Comparison of ENCODE assay signal across 9 cellular contexts in the genomic region with DNA sequence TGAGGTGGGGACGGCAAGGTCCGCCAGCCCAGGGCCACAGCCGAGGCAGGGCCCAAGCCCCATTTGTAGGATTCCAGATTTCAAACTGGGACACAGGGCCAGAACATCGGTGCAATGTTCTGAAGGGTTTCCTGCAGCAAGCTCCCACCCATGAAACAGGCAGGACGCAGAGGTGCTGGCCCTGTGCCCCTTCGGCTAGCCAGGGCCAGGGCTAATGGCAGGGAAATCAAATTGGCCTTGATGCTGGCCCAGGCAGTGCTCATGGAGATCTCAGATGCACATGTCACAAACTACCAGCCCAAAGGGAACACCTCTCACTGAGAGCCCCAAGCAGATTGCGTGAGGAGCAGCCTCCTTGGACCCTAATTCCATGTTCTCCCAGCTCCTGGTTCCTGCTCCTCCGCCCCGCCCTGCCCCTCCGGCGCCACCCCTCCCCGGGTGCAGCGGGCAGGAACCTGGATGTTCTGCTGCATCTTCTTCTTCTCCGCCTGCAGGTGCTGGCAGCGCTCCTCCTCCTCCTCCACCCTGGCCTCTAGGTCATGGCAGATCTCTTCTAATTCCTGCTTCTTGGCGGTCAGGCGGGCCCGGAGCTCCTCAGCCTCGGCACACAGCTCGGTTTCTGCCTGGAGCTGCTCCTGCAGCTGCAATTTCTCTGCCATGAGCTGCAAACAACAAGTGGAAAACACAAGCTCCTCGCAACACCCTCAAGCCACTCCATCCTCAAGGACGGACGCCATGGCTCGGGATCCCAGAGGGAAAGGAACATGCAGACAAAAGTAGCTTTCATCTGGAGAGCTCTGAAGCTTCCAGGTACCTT. TPM values are rescaled to one million over a fixed set of nuclear protein-coding genes. Genes with fewer than 3 reads are reported as not detected.
DNase-seq lines count a peak whose midpoint lies in the region; ATAC-seq and TF ChIP-seq lines count a peak whose summit lies in the region.
"Had no signal": no experiment of that assay in that cellular context is flagged by ENCODE, and none has a peak within 500 bp of the region (broad histone marks: within the 10 kb centered on the region; RNA-seq: fewer than 3 reads in every experiment).

No MANE protein-coding gene starts in this region.

- peaks cover 10% of the 10 kb centered on the region for H3K4me1 ChIP-seq in CD8-positive, alpha-beta memory T cell (ENCODE audit: insufficient read depth, low read length)
- peaks cover 21% of the 10 kb centered on the region for H3K4me1 ChIP-seq in IMR-90 (ENCODE audit: control insufficient read depth, insufficient read depth, low read length)

- BruUV-seq in IMR-90 (replicated peaks; lab: Mats Ljungman, UMichigan), result TSS peak; percentile 91

- H4K20me1 ChIP-seq in IMR-90 (ENCODE audit: insufficient read depth, low read length), result peaks cover 92% of the 10 kb centered on the region

- peak overlapping the region; percentile 58 for H4K5ac ChIP-seq in IMR-90 (ENCODE audit: low read depth, low read length)

- H2BK5ac ChIP-seq in IMR-90 (ENCODE audit: low read depth, low read length, poor library complexity, severe bottlenecking), result peak overlapping the region; percentile 99

- H3K18ac ChIP-seq in IMR-90 (ENCODE audit: low read depth, low read length), result peak overlapping the region; percentile 84

- H4K8ac ChIP-seq in IMR-90 (ENCODE audit: low read depth in 2 of 2, low read length in 2 of 2), result peak overlapping the region; percentile 31 to 85; a peak in 3 of 4 replicates

- peaks cover 61 to 92% of the 10 kb centered on the region in 2 experiments for H3K79me1 ChIP-seq in IMR-90 (ENCODE audit: low read depth in 1 of 2, low read length in 2 of 2)

- peaks cover 11 to 20% (median 13%) of the 10 kb centered on the region in 3 donors for H3K4me1 Mint-ChIP-seq in CD8-positive, alpha-beta memory T cell
- peaks cover 16% of the 10 kb centered on the region for H3K4me1 Mint-ChIP-seq in central memory CD8-positive, alpha-beta T cell
- peaks cover 25% of the 10 kb centered on the region for H3K4me1 Mint-ChIP-seq in stimulated activated memory B cell treated with anti-CD40 and anti-IgM and Interleukin-4, amounts not matched to agents 10 μg/mL and 1 μg/mL and 100 μg/mL, for 72 hours

- peak overlapping the region; percentile 89 for H2BK120ac ChIP-seq in IMR-90 (ENCODE audit: low read depth, low read length)

- H2AK5ac ChIP-seq in IMR-90 (ENCODE audit: low read depth, low read length), result peak overlapping the region; percentile 93; the same call in 1 of the 2 replicates

- peaks cover 9% of the 10 kb centered on the region for H3K9me1 ChIP-seq in IMR-90 (ENCODE audit: insufficient read depth, low read length)

- WGBS in IMR-90 (ENCODE audit: extremely low coverage in 2 of 2, insufficient read length in 1 of 2), 2 experiments, result 97% methylated on average over 14 of the region's 24 CpGs; no CpG with 5 or more reads in 1 of the 2 experiments

- no peak overlapping the region for H3K4me3 Mint-ChIP-seq in CD8-positive, alpha-beta memory T cell
- H3K4me3 Mint-ChIP-seq in central memory CD8-positive, alpha-beta T cell, result no peak overlapping the region
- H3K4me3 Mint-ChIP-seq in stimulated activated memory B cell treated with anti-CD40 and anti-IgM and Interleukin-4, amounts not matched to agents 10 μg/mL and 1 μg/mL and 100 μg/mL, for 72 hours, result no peak overlapping the region

- peak overlapping the region; percentile 34; the same call in 2 of the 3 replicates for H2BK15ac ChIP-seq in IMR-90 (ENCODE audit: low read depth, low read length)

- POLR2A ChIA-PET in CD8-positive, alpha-beta memory T cell (lab: Charles Lee), result interaction anchor here (0.7 to 1.5 kb wide), 7 partner anchors 11 to 174 kb away, joined by 3 to 5 read pairs (median 3); a partner anchor contains a TSS
- POLR2A ChIA-PET in IMR-90 (lab: Charles Lee; ENCODE audit: unreplicated experiment), result no interaction called here

- H3K27ac ChIP-seq in CD8-positive, alpha-beta memory T cell (ENCODE audit: low read depth, low read length), result no peak overlapping the region
- H3K27ac ChIP-seq in IMR-90 (ENCODE audit: insufficient read depth, low read length), result peak overlapping the region; percentile 94
- H3K27ac ChIP-seq: PC-9 had no signal

- peak overlapping the region; percentile 16 for H2AFZ ChIP-seq in IMR-90 (replicated peaks; ENCODE audit: low read length, poor library complexity)
- H2AFZ ChIP-seq: PC-9 had no signal

- CTCF ChIA-PET in CD8-positive, alpha-beta memory T cell (lab: Charles Lee), result interaction anchor here (0.6 to 6.3 kb wide), 35 partner anchors 8 to 186 kb away, joined by 3 to 116 read pairs (median 7); a partner anchor contains a TSS
- CTCF ChIA-PET in IMR-90 (lab: Yijun Ruan, JAX), result interaction anchor here (0.6 to 2.1 kb wide), 4 partner anchors 10 to 169 kb away, joined by 3 to 17 read pairs (median 4); no protein-coding TSS in a partner anchor

- peak overlapping the region in 7 of 8 donors; percentile 29 to 91 (median 59) for H3K27ac Mint-ChIP-seq in CD8-positive, alpha-beta memory T cell
- peak overlapping the region; percentile 51 for H3K27ac Mint-ChIP-seq in central memory CD8-positive, alpha-beta T cell (ENCODE audit: low read depth)
- peak overlapping the region; percentile 80 for H3K27ac Mint-ChIP-seq in stimulated activated memory B cell treated with anti-CD40 and anti-IgM and Interleukin-4, amounts not matched to agents 10 μg/mL and 1 μg/mL and 100 μg/mL, for 72 hours

- H3K56ac ChIP-seq in IMR-90 (ENCODE audit: extremely low read depth, insufficient read depth, low read length), result peak overlapping the region; percentile 58; the same call in 1 of the 2 replicates

- no peak for TF ChIP-seq CTCF in IMR-90 (conservative IDR thresholded peaks at IDR 0.05; ENCODE audit: low read depth, low read length)

- no peak for DNase-seq in CD8-positive, alpha-beta memory T cell
- DNase-seq in IMR-90 (no peak), NCI-H2196 treated with DMSO at 0.1 percent for 48 hours (lab: John Stamatoyannopoulos, UW; ENCODE audit: unreplicated experiment) (no peak), DMS 273 (lab: John Stamatoyannopoulos, UW; ENCODE audit: unreplicated experiment) (no peak)
- no peak for DNase-seq in central memory CD8-positive, alpha-beta T cell (ENCODE audit: low spot score in 2 of 2)

- peak overlapping the region; percentile 53 for H2AK9ac ChIP-seq in IMR-90 (replicated peaks; ENCODE audit: low read depth, low read length, poor library complexity)

- H3K4me2 ChIP-seq in IMR-90 (ENCODE audit: low read depth, low read length), result no peak overlapping the region
- H3K4me2 ChIP-seq: PC-9 had no signal

- peak overlapping the region; percentile 58; the same call in 1 of the 2 replicates for H3K9ac ChIP-seq in IMR-90 (ENCODE audit: low read depth, low read length)

- H3K27me3 Mint-ChIP-seq in CD8-positive, alpha-beta memory T cell, result peaks cover 0 to 3% of the 10 kb centered on the region in 2 donors
- H3K27me3 Mint-ChIP-seq in central memory CD8-positive, alpha-beta T cell, result no peaks in the 10 kb centered on the region
- H3K27me3 Mint-ChIP-seq in stimulated activated memory B cell treated with anti-CD40 and anti-IgM and Interleukin-4, amounts not matched to agents 10 μg/mL and 1 μg/mL and 100 μg/mL, for 72 hours, result no peaks in the 10 kb centered on the region

- intact Hi-C loops in IMR-90 (cut with micrococcal nuclease), result loop anchor here (1.0 kb wide), 2 partner anchors 85 to 170 kb away; no protein-coding TSS in a partner anchor

- peak overlapping the region; percentile 34 for H4K91ac ChIP-seq in IMR-90 (ENCODE audit: insufficient read depth, low read depth, low read length)

- H3K14ac ChIP-seq in IMR-90 (replicated peaks; ENCODE audit: low read depth, low read length), result peak overlapping the region; percentile 84

- peak overlapping the region; percentile 91 for H3K4ac ChIP-seq in IMR-90 (ENCODE audit: low read depth, low read length)

- peak overlapping the region; percentile 84 for H3K23ac ChIP-seq in IMR-90 (ENCODE audit: low read depth, low read length)

- H3K4me3 ChIP-seq in CD8-positive, alpha-beta memory T cell (ENCODE audit: low read length), result no peak overlapping the region
- no peak overlapping the region for H3K4me3 ChIP-seq in IMR-90 (ENCODE audit: insufficient read depth, low read depth, low read length)
- H3K4me3 ChIP-seq: PC-9 had no signal

- dilution Hi-C loops in IMR-90 (cut with HindIII; ENCODE audit: low sequenced_read_pairs, unreplicated experiment), result no loop called here

- H3K36me3 Mint-ChIP-seq in CD8-positive, alpha-beta memory T cell, result peaks cover 8 to 99% (median 20%) of the 10 kb centered on the region in 3 donors
- H3K36me3 Mint-ChIP-seq in central memory CD8-positive, alpha-beta T cell (ENCODE audit: insufficient read depth), result peaks cover 92% of the 10 kb centered on the region
- H3K36me3 Mint-ChIP-seq in stimulated activated memory B cell treated with anti-CD40 and anti-IgM and Interleukin-4, amounts not matched to agents 10 μg/mL and 1 μg/mL and 100 μg/mL, for 72 hours, result peaks cover 71% of the 10 kb centered on the region

- H3K9me3 Mint-ChIP-seq in CD8-positive, alpha-beta memory T cell, result no peaks in the 10 kb centered on the region
- H3K9me3 Mint-ChIP-seq in central memory CD8-positive, alpha-beta T cell, result no peaks in the 10 kb centered on the region
- no peaks in the 10 kb centered on the region for H3K9me3 Mint-ChIP-seq in stimulated activated memory B cell treated with anti-CD40 and anti-IgM and Interleukin-4, amounts not matched to agents 10 μg/mL and 1 μg/mL and 100 μg/mL, for 72 hours

- TF ChIP-seq RAD21 in IMR-90 (IDR thresholded peaks at IDR 0.05; ENCODE audit: low read length), result no peak

- peaks cover 97% of the 10 kb centered on the region for H3K36me3 ChIP-seq in CD8-positive, alpha-beta memory T cell (ENCODE audit: insufficient read depth, low read length)
- H3K36me3 ChIP-seq in IMR-90 (ENCODE audit: control insufficient read depth, insufficient read depth, low read length), result peaks cover 94% of the 10 kb centered on the region

- H3K9me3 ChIP-seq in CD8-positive, alpha-beta memory T cell (ENCODE audit: low read length), result no peaks in the 10 kb centered on the region
- H3K9me3 ChIP-seq in IMR-90 (ENCODE audit: control insufficient read depth, insufficient read depth, low read length), result no peaks in the 10 kb centered on the region

- ATAC-seq in IMR-90 (ENCODE audit: low read depth) (no peak), HG02970 (IDR thresholded peaks at IDR 0.05; ENCODE audit: low FRiP score, unreplicated experiment) (no peak)
- no peak for ATAC-seq in central memory CD8-positive, alpha-beta T cell (replicated peaks; ENCODE audit: extremely low read depth, poor library complexity, severe bottlenecking)
- no peak for ATAC-seq in stimulated activated memory B cell treated with anti-CD40 and anti-IgM and Interleukin-4, amounts not matched to agents 10 μg/mL and 1 μg/mL and 100 μg/mL, for 72 hours

- peak overlapping the region; percentile 56 for H2BK20ac ChIP-seq in IMR-90 (ENCODE audit: low read depth, low read length)

- in situ Hi-C loops in IMR-90 (cut with MboI; ENCODE audit: low sequenced_read_pairs), result no loop called here

- no peaks in the 10 kb centered on the region for H3K27me3 ChIP-seq in CD8-positive, alpha-beta memory T cell (ENCODE audit: insufficient read depth, low read length, poor library complexity, severe bottlenecking)
- no peaks in the 10 kb centered on the region for H3K27me3 ChIP-seq in IMR-90 (ENCODE audit: control insufficient read depth, insufficient read depth, low read length)

- TF ChIP-seq POLR2A in IMR-90 (IDR thresholded peaks at IDR 0.05; ENCODE audit: low read depth, low read length), result no peak

RNA-seq across cellular contexts. Expression of a gene that starts 47.7 kb away (rescaled TPM):
- 10 to 100 TPM; 32.8 to 34.3 TPM for total RNA-seq in CD8-positive, alpha-beta memory T cell
- 25.6 TPM for polyA plus RNA-seq in CD8-positive, alpha-beta memory T cell
- 0.36 and 0.56 TPM in 2 replicates for total RNA-seq in IMR-90 (2012; rRNA removed)
- 0.69 and 0.77 TPM in 2 replicates for polyA plus RNA-seq in IMR-90 (2012; rRNA removed)
- polyA plus RNA-seq in IMR-90 (2012; cell fraction: cytosol; rRNA removed), result 0.38 and 0.84 TPM in 2 replicates
- polyA plus RNA-seq in IMR-90 (2012; cell fraction: nucleus; rRNA removed; ENCODE audit: low replicate concordance), result 0.42 and 0.97 TPM in 2 replicates
- total RNA-seq: H7 had no signal

Comparison
In these comparisons a context has a peak if more than half of its experiments do, and no peak if none do; other contexts are left out.
1. RNA of a gene that starts 47.7 kb away (total RNA-seq): 32.8 to 34.3 TPM in CD8-positive, alpha-beta memory T cell; 0.36 to 0.56 TPM in IMR-90; every median in the first group is over 10 times any median in the second.
2. Peak in every context shown above with its lines, with median percentiles within 50 percentile points of each other: H3K27ac Mint-ChIP-seq.